ENCODE assay signal across 1 cellular context in genomic region chr19:17242431-17243208, GRCh38.
A peak's percentile ranks its signal among the peaks of the same experiment; 100 is the strongest.
TF ChIP-seq lines count a peak whose summit lies in the region.

No MANE protein-coding gene starts in this region.

TF ChIP-seq in H1, 55 proteins besides CTCF, POLR2A, EP300 and RAD21:
- TF ChIP-seq CBX8 (IDR thresholded peaks at IDR 0.05; ENCODE audit: borderline replicate concordance, low read depth, low read length), result no peak
- TF ChIP-seq JUND (IDR thresholded peaks at IDR 0.05; ENCODE audit: low read length), result no peak
- peak; percentile 71; the same call in 1 of the 2 replicates for TF ChIP-seq KDM1A (IDR thresholded peaks at IDR 0.05; ENCODE audit: borderline replicate concordance, low read length)
- TF ChIP-seq TAF1 (IDR thresholded peaks at IDR 0.05; ENCODE audit: low read depth, low read length), result no peak
- TF ChIP-seq BRCA1 (IDR thresholded peaks at IDR 0.05; ENCODE audit: low read depth, low read length), result no peak
- TF ChIP-seq HDAC2 (IDR thresholded peaks at IDR 0.05; ENCODE audit: borderline replicate concordance in 1 of 2, low read depth in 2 of 2, low read length in 2 of 2), result 0 out of 4 replicates have a peak, but pooled peaks of 1 of the 2 experiments have one; percentile 26
- TF ChIP-seq SIRT6 (IDR thresholded peaks at IDR 0.05; ENCODE audit: low read length), result no peak
- 0 out of 2 replicates have a peak, but pooled peaks have one; percentile 22 for TF ChIP-seq POLR2AphosphoS5 (IDR thresholded peaks at IDR 0.05; ENCODE audit: low read depth, low read length)
- no peak for TF ChIP-seq KDM5A (IDR thresholded peaks at IDR 0.05; ENCODE audit: low read length)
- TF ChIP-seq SUZ12 (IDR thresholded peaks at IDR 0.05; ENCODE audit: low read length), result no peak
TF ChIP-seq in H1: peak in this region for 3.
